ENCODE assay signal across 10 cellular contexts in genomic region chr16:50879873-50880695, GRCh38.
DNase-seq lines count a peak whose midpoint lies in the region; ATAC-seq and TF ChIP-seq lines count a peak whose summit lies in the region.
"Had no signal": no experiment of that assay in that cellular context is flagged by ENCODE, and none has a peak within 500 bp of the region (broad histone marks: within the 10 kb centered on the region; RNA-seq: fewer than 3 reads in every experiment).

No MANE protein-coding gene starts in this region.

- H3K4me3 ChIP-seq in endodermal cell (ENCODE audit: low read length) = peak overlapping the region; percentile 32
- no peak overlapping the region for H3K4me3 ChIP-seq in Peyer's patch
- H3K4me3 ChIP-seq: ascending aorta had no signal

- peak overlapping the region; percentile 45 for H3K4me3 Mint-ChIP-seq in endodermal cell
- peak overlapping the region; percentile 34 for H3K4me3 Mint-ChIP-seq in neural crest cell
- no peak overlapping the region for H3K4me3 Mint-ChIP-seq in type B pancreatic cell

- H3K27me3 Mint-ChIP-seq in endodermal cell (ENCODE audit: insufficient read depth) = peaks cover 12% of the 10 kb centered on the region
- peaks cover 3% of the 10 kb centered on the region for H3K27me3 Mint-ChIP-seq in neural crest cell (ENCODE audit: low read depth)
- peaks cover 34% of the 10 kb centered on the region for H3K27me3 Mint-ChIP-seq in type B pancreatic cell

- no peak overlapping the region for H3K9ac ChIP-seq in endodermal cell (ENCODE audit: extremely low read depth, low read length, poor library complexity, severe bottlenecking)

- no peak for ATAC-seq in GM21576 (IDR thresholded peaks at IDR 0.05; ENCODE audit: unreplicated experiment)

- H3K36me3 Mint-ChIP-seq in endodermal cell (ENCODE audit: low read depth) = no peaks in the 10 kb centered on the region
- no peaks in the 10 kb centered on the region for H3K36me3 Mint-ChIP-seq in neural crest cell (ENCODE audit: low read depth)
- H3K36me3 Mint-ChIP-seq in type B pancreatic cell = no peaks in the 10 kb centered on the region

- H3K9me3 Mint-ChIP-seq in endodermal cell (no peaks in the 10 kb centered on the region), neural crest cell (peaks cover 2% of the 10 kb centered on the region), type B pancreatic cell (no peaks in the 10 kb centered on the region)

- 26 to 40% methylated on average over 11 to 24 of the region's 24 CpGs for WGBS in endodermal cell (ENCODE audit: insufficient coverage in 1 of 2, insufficient read length in 1 of 2), 2 experiments

- H3K4me1 ChIP-seq in endodermal cell (ENCODE audit: control insufficient read depth, insufficient read depth, low read length) (peaks cover 7% of the 10 kb centered on the region), Peyer's patch (no peaks in the 10 kb centered on the region)
- H3K4me1 ChIP-seq: ascending aorta had no signal

- no peak overlapping the region for H3K27ac ChIP-seq in endodermal cell (ENCODE audit: low read depth, low read length)
- no peak overlapping the region for H3K27ac ChIP-seq in Peyer's patch
- H3K27ac ChIP-seq: ascending aorta had no signal

- H3K36me3 ChIP-seq in endodermal cell (ENCODE audit: control insufficient read depth, insufficient read depth, low read length) (no peaks in the 10 kb centered on the region), Peyer's patch (no peaks in the 10 kb centered on the region)
- H3K36me3 ChIP-seq: ascending aorta had no signal

- H3K27ac Mint-ChIP-seq in endodermal cell (no peak overlapping the region), neural crest cell (ENCODE audit: unreplicated experiment) (no peak overlapping the region), type B pancreatic cell (no peak overlapping the region)

- TF ChIP-seq POLR2A in Peyer's patch (IDR thresholded peaks at IDR 0.05) = no peak

- DNase-seq in H4 (ENCODE audit: low spot score) (peak; percentile 19), NCI-H2171 treated with DMSO at 0.1 percent for 48 hours (lab: John Stamatoyannopoulos, UW) (peak; percentile 77), endodermal cell (peak; percentile 92), neural crest cell (ENCODE audit: low read depth, low spot score) (peak; percentile 36), type B pancreatic cell (ENCODE audit: extremely low spot score, unreplicated experiment) (no peak), Peyer's patch (no peak), NCI-H2081 (lab: John Stamatoyannopoulos, UW) (no peak)
- DNase-seq: NCI-H1694 treated with DMSO at 0.1 percent for 48 hours had no signal

- TF ChIP-seq CTCF in endodermal cell (conservative IDR thresholded peaks at IDR 0.05) = no peak
- no peak for TF ChIP-seq CTCF in neural crest cell (conservative IDR thresholded peaks at IDR 0.05)
- no peak for TF ChIP-seq CTCF in type B pancreatic cell (conservative IDR thresholded peaks at IDR 0.05)
- no peak for TF ChIP-seq CTCF in Peyer's patch (IDR thresholded peaks at IDR 0.05)

- H3K9me3 ChIP-seq in endodermal cell (ENCODE audit: control insufficient read depth, low read length) = no peaks in the 10 kb centered on the region
- H3K9me3 ChIP-seq in Peyer's patch = no peaks in the 10 kb centered on the region
- H3K9me3 ChIP-seq: ascending aorta had no signal

- H3K4me1 Mint-ChIP-seq in endodermal cell (peaks cover 18% of the 10 kb centered on the region), neural crest cell (peaks cover 26% of the 10 kb centered on the region), type B pancreatic cell (ENCODE audit: unreplicated experiment) (peaks cover 4% of the 10 kb centered on the region)

- H3K27me3 ChIP-seq in endodermal cell (ENCODE audit: control insufficient read depth, insufficient read depth, low read length, poor library complexity, severe bottlenecking) (no peaks in the 10 kb centered on the region), Peyer's patch (no peaks in the 10 kb centered on the region)
- H3K27me3 ChIP-seq: ascending aorta had no signal

Comparison
In these comparisons a context has a peak if more than half of its experiments do, and no peak if none do; other contexts are left out.
1. DNase-seq: peak in H4 (single experiment), NCI-H2171 treated with DMSO at 0.1 percent for 48 hours (single experiment), endodermal cell (single experiment) and neural crest cell (single experiment); none in type B pancreatic cell (single experiment), Peyer's patch (0 of 3) and NCI-H2081 (0 of 2).